ENCODE assay signal across 2 cellular contexts in the genomic region with DNA sequence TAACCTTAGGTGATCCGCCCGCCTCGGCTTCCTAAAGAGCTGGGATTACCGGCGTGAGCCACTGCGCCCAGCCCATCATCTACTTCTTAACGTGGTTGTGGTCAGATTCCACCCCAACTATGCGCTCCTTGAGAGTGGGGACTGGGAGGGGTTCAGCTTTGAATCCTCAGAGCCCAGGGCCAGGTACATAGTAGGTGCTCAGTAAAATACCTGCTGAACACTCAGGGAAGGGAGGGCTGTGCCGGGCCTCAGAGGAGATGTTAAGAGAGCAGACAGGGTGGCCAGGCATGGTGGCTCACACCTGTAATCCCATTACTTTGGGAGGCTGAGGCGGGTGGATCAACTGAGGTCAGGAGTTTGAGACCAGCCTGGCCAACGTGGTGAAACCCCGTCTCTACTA.
TF ChIP-seq lines count a peak whose summit lies in the region.

No MANE protein-coding gene starts in this region.

TF ChIP-seq in SK-N-SH, 30 proteins besides CTCF, POLR2A, EP300 and RAD21:
- TF ChIP-seq SMC3 (IDR thresholded peaks at IDR 0.05; ENCODE audit: low read depth, low read length) (no peak), MXI1 (IDR thresholded peaks at IDR 0.05; ENCODE audit: low read depth, low read length) (no peak), TEAD4 (IDR thresholded peaks at IDR 0.05; ENCODE audit: borderline replicate concordance, insufficient read depth) (no peak), RXRA (IDR thresholded peaks at IDR 0.05; ENCODE audit: borderline replicate concordance, low read depth) (no peak), SIN3A (IDR thresholded peaks at IDR 0.05; ENCODE audit: borderline replicate concordance, low read depth, low read length) (no peak), MEF2A (IDR thresholded peaks at IDR 0.05; ENCODE audit: borderline replicate concordance, low read depth) (no peak), RFX5 (IDR thresholded peaks at IDR 0.05; ENCODE audit: low read length) (no peak), EZH2phosphoT487 (IDR thresholded peaks at IDR 0.05; ENCODE audit: borderline replicate concordance, low read depth) (no peak), RCOR1 (IDR thresholded peaks at IDR 0.05; ENCODE audit: low read length) (no peak), CHD2 (IDR thresholded peaks at IDR 0.05; ENCODE audit: low read length, partially characterized antibody) (no peak), JUND (IDR thresholded peaks at IDR 0.05) (no peak), FOXJ3 (CRISPR knock-in tag; IDR thresholded peaks at IDR 0.05) (no peak)
- TF ChIP-seq, protein P1, sequence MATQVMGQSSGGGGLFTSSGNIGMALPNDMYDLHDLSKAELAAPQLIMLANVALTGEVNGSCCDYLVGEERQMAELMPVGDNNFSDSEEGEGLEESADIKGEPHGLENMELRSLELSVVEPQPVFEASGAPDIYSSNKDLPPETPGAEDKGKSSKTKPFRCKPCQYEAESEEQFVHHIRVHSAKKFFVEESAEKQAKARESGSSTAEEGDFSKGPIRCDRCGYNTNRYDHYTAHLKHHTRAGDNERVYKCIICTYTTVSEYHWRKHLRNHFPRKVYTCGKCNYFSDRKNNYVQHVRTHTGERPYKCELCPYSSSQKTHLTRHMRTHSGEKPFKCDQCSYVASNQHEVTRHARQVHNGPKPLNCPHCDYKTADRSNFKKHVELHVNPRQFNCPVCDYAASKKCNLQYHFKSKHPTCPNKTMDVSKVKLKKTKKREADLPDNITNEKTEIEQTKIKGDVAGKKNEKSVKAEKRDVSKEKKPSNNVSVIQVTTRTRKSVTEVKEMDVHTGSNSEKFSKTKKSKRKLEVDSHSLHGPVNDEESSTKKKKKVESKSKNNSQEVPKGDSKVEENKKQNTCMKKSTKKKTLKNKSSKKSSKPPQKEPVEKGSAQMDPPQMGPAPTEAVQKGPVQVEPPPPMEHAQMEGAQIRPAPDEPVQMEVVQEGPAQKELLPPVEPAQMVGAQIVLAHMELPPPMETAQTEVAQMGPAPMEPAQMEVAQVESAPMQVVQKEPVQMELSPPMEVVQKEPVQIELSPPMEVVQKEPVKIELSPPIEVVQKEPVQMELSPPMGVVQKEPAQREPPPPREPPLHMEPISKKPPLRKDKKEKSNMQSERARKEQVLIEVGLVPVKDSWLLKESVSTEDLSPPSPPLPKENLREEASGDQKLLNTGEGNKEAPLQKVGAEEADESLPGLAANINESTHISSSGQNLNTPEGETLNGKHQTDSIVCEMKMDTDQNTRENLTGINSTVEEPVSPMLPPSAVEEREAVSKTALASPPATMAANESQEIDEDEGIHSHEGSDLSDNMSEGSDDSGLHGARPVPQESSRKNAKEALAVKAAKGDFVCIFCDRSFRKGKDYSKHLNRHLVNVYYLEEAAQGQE (IDR thresholded peaks at IDR 0.05; ENCODE audit: low read depth, low read length): no peak
- TF ChIP-seq, protein P2, sequence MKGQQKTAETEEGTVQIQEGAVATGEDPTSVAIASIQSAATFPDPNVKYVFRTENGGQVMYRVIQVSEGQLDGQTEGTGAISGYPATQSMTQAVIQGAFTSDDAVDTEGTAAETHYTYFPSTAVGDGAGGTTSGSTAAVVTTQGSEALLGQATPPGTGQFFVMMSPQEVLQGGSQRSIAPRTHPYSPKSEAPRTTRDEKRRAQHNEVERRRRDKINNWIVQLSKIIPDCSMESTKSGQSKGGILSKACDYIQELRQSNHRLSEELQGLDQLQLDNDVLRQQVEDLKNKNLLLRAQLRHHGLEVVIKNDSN (IDR thresholded peaks at IDR 0.05; ENCODE audit: borderline replicate concordance, low read depth): no peak
- TF ChIP-seq, protein P3, sequence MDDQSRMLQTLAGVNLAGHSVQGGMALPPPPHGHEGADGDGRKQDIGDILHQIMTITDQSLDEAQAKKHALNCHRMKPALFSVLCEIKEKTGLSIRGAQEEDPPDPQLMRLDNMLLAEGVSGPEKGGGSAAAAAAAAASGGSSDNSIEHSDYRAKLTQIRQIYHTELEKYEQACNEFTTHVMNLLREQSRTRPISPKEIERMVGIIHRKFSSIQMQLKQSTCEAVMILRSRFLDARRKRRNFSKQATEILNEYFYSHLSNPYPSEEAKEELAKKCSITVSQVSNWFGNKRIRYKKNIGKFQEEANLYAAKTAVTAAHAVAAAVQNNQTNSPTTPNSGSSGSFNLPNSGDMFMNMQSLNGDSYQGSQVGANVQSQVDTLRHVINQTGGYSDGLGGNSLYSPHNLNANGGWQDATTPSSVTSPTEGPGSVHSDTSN (IDR thresholded peaks at IDR 0.05): no peak

TF ChIP-seq in SK-N-SH treated with all-trans-retinoic acid at 6 μM for 48 hours, 23 proteins besides CTCF, POLR2A, EP300 and RAD21:
- no peak for TF ChIP-seq ZNF8 (CRISPR knock-in tag; IDR thresholded peaks at IDR 0.05)
- no peak for TF ChIP-seq ESRRG (CRISPR knock-in tag; IDR thresholded peaks at IDR 0.05)
- TF ChIP-seq, protein P4, sequence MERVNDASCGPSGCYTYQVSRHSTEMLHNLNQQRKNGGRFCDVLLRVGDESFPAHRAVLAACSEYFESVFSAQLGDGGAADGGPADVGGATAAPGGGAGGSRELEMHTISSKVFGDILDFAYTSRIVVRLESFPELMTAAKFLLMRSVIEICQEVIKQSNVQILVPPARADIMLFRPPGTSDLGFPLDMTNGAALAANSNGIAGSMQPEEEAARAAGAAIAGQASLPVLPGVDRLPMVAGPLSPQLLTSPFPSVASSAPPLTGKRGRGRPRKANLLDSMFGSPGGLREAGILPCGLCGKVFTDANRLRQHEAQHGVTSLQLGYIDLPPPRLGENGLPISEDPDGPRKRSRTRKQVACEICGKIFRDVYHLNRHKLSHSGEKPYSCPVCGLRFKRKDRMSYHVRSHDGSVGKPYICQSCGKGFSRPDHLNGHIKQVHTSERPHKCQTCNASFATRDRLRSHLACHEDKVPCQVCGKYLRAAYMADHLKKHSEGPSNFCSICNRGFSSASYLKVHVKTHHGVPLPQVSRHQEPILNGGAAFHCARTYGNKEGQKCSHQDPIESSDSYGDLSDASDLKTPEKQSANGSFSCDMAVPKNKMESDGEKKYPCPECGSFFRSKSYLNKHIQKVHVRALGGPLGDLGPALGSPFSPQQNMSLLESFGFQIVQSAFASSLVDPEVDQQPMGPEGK (CRISPR knock-in tag; IDR thresholded peaks at IDR 0.05; ENCODE audit: borderline replicate concordance): no peak
- no peak for TF ChIP-seq BACH2 (CRISPR knock-in tag; IDR thresholded peaks at IDR 0.05; ENCODE audit: borderline replicate concordance)
- no peak for TF ChIP-seq ISL1 (CRISPR knock-in tag; IDR thresholded peaks at IDR 0.05)
- TF ChIP-seq PPARA (CRISPR knock-in tag; IDR thresholded peaks at IDR 0.05; ENCODE audit: borderline replicate concordance): no peak
- no peak for TF ChIP-seq OSR1 (CRISPR knock-in tag; IDR thresholded peaks at IDR 0.05)
- TF ChIP-seq, protein P5, sequence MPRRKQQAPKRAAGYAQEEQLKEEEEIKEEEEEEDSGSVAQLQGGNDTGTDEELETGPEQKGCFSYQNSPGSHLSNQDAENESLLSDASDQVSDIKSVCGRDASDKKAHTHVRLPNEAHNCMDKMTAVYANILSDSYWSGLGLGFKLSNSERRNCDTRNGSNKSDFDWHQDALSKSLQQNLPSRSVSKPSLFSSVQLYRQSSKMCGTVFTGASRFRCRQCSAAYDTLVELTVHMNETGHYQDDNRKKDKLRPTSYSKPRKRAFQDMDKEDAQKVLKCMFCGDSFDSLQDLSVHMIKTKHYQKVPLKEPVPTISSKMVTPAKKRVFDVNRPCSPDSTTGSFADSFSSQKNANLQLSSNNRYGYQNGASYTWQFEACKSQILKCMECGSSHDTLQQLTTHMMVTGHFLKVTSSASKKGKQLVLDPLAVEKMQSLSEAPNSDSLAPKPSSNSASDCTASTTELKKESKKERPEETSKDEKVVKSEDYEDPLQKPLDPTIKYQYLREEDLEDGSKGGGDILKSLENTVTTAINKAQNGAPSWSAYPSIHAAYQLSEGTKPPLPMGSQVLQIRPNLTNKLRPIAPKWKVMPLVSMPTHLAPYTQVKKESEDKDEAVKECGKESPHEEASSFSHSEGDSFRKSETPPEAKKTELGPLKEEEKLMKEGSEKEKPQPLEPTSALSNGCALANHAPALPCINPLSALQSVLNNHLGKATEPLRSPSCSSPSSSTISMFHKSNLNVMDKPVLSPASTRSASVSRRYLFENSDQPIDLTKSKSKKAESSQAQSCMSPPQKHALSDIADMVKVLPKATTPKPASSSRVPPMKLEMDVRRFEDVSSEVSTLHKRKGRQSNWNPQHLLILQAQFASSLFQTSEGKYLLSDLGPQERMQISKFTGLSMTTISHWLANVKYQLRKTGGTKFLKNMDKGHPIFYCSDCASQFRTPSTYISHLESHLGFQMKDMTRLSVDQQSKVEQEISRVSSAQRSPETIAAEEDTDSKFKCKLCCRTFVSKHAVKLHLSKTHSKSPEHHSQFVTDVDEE (CRISPR knock-in tag; IDR thresholded peaks at IDR 0.05): no peak
- TF ChIP-seq ZNF70 (CRISPR knock-in tag; IDR thresholded peaks at IDR 0.05): no peak
- no peak for TF ChIP-seq TOX (CRISPR knock-in tag; IDR thresholded peaks at IDR 0.05; ENCODE audit: borderline replicate concordance)
- no peak for TF ChIP-seq ZC3H10 (CRISPR knock-in tag; IDR thresholded peaks at IDR 0.05)
- no peak for TF ChIP-seq ARNTL (CRISPR knock-in tag; IDR thresholded peaks at IDR 0.05; ENCODE audit: borderline replicate concordance, low read depth)
- TF ChIP-seq, protein P6, sequence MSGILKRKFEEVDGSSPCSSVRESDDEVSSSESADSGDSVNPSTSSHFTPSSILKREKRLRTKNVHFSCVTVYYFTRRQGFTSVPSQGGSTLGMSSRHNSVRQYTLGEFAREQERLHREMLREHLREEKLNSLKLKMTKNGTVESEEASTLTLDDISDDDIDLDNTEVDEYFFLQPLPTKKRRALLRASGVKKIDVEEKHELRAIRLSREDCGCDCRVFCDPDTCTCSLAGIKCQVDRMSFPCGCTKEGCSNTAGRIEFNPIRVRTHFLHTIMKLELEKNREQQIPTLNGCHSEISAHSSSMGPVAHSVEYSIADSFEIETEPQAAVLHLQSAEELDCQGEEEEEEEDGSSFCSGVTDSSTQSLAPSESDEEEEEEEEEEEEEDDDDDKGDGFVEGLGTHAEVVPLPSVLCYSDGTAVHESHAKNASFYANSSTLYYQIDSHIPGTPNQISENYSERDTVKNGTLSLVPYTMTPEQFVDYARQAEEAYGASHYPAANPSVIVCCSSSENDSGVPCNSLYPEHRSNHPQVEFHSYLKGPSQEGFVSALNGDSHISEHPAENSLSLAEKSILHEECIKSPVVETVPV (CRISPR knock-in tag; IDR thresholded peaks at IDR 0.05): no peak
- no peak for TF ChIP-seq TCF4 (CRISPR knock-in tag; IDR thresholded peaks at IDR 0.05; ENCODE audit: borderline replicate concordance)
- TF ChIP-seq, protein P7, sequence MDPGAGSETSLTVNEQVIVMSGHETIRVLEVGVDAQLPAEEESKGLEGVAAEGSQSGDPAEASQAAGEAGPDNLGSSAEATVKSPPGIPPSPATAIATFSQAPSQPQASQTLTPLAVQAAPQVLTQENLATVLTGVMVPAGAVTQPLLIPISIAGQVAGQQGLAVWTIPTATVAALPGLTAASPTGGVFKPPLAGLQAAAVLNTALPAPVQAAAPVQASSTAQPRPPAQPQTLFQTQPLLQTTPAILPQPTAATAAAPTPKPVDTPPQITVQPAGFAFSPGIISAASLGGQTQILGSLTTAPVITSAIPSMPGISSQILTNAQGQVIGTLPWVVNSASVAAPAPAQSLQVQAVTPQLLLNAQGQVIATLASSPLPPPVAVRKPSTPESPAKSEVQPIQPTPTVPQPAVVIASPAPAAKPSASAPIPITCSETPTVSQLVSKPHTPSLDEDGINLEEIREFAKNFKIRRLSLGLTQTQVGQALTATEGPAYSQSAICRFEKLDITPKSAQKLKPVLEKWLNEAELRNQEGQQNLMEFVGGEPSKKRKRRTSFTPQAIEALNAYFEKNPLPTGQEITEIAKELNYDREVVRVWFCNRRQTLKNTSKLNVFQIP (CRISPR knock-in tag; IDR thresholded peaks at IDR 0.05; ENCODE audit: borderline replicate concordance, low read depth): no peak
- TF ChIP-seq, protein P8, sequence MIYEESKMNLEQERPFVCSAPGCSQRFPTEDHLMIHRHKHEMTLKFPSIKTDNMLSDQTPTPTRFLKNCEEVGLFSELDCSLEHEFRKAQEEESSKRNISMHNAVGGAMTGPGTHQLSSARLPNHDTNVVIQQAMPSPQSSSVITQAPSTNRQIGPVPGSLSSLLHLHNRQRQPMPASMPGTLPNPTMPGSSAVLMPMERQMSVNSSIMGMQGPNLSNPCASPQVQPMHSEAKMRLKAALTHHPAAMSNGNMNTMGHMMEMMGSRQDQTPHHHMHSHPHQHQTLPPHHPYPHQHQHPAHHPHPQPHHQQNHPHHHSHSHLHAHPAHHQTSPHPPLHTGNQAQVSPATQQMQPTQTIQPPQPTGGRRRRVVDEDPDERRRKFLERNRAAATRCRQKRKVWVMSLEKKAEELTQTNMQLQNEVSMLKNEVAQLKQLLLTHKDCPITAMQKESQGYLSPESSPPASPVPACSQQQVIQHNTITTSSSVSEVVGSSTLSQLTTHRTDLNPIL (CRISPR knock-in tag; IDR thresholded peaks at IDR 0.05; ENCODE audit: low read depth): no peak
- no peak for TF ChIP-seq RARB (CRISPR knock-in tag; IDR thresholded peaks at IDR 0.05)
- no peak for TF ChIP-seq SNAI2 (CRISPR knock-in tag; IDR thresholded peaks at IDR 0.05)
- no peak for TF ChIP-seq ZFP30 (CRISPR knock-in tag; IDR thresholded peaks at IDR 0.05)
TF ChIP-seq in SK-N-SH treated with all-trans-retinoic acid at 6 μM for 48 hours: peak in this region for 0.
